ENCODE assay signal across 14 cellular contexts in genomic region chr3:64152676-64153466, GRCh38.
"Had no signal": no experiment of that assay in that cellular context is flagged by ENCODE, and none has a peak within 500 bp of the region (broad histone marks: within the 10 kb centered on the region; RNA-seq: fewer than 3 reads in every experiment).

No MANE protein-coding gene starts in this region.

- H3K9me3 Mint-ChIP-seq: activated T-cell treated with anti-CD3 and anti-CD28 coated beads, Interleukin-2, amount 50 U/mL, for 4 hours had no signal

- H3K4me3 Mint-ChIP-seq: activated CD8-positive, alpha-beta memory T cell treated with anti-CD3 and anti-CD28 coated beads, Interleukin-2, amount 10 ng/mL, durations not matched to agents 7 days and 5 days; activated naive CD8-positive, alpha-beta T cell treated with anti-CD3 and anti-CD28 coated beads, Interleukin-2, amount 10 ng/mL, durations not matched to agents 7 days and 5 days; activated T-cell treated with anti-CD3 and anti-CD28 coated beads, Interleukin-2, amount 50 U/mL, for 4 hours; neural progenitor cell had no signal

- H3K4me1 Mint-ChIP-seq: activated CD8-positive, alpha-beta memory T cell treated with anti-CD3 and anti-CD28 coated beads, Interleukin-2, amount 10 ng/mL, durations not matched to agents 7 days and 5 days; activated naive CD8-positive, alpha-beta T cell treated with anti-CD3 and anti-CD28 coated beads, Interleukin-2, amount 10 ng/mL, durations not matched to agents 7 days and 5 days had no signal

- H3K79me2 ChIP-seq: parathyroid adenoma had no signal

- DNase-seq: activated CD4-positive, CD25-positive, alpha-beta regulatory T cell; activated CD8-positive, alpha-beta memory T cell treated with anti-CD3 and anti-CD28 coated beads, Interleukin-2, amount 10 ng/mL, durations not matched to agents 7 days and 5 days; activated gamma-delta T cell; activated naive CD8-positive, alpha-beta T cell treated with anti-CD3 and anti-CD28 coated beads, Interleukin-2, amount 10 ng/mL, durations not matched to agents 7 days and 5 days; activated T-cell treated with anti-CD3 and anti-CD28 coated beads, Interleukin-2, amount 50 U/mL, for 4 hours; aorta; left ventricle myocardium superior; mesendoderm; retina; T-helper 2 cell had no signal

- H3K36me3 ChIP-seq: neural progenitor cell had no signal

- H3K4me2 ChIP-seq: neural progenitor cell had no signal

- H3K27me3 Mint-ChIP-seq: activated CD8-positive, alpha-beta memory T cell treated with anti-CD3 and anti-CD28 coated beads, Interleukin-2, amount 10 ng/mL, durations not matched to agents 7 days and 5 days; activated naive CD8-positive, alpha-beta T cell treated with anti-CD3 and anti-CD28 coated beads, Interleukin-2, amount 10 ng/mL, durations not matched to agents 7 days and 5 days had no signal

- H3K27me3 ChIP-seq: neural progenitor cell, tibial nerve had no signal

- H2AFZ ChIP-seq: neural progenitor cell, parathyroid adenoma had no signal

- H3K4me3 ChIP-seq: neural progenitor cell, skin epidermis, tibial nerve had no signal

- H3K27ac ChIP-seq: neural progenitor cell, parathyroid adenoma had no signal

- H3K9ac ChIP-seq: neural progenitor cell, parathyroid adenoma had no signal

- H3K36me3 Mint-ChIP-seq: activated CD8-positive, alpha-beta memory T cell treated with anti-CD3 and anti-CD28 coated beads, Interleukin-2, amount 10 ng/mL, durations not matched to agents 7 days and 5 days; activated naive CD8-positive, alpha-beta T cell treated with anti-CD3 and anti-CD28 coated beads, Interleukin-2, amount 10 ng/mL, durations not matched to agents 7 days and 5 days had no signal

- H3K4me1 ChIP-seq: parathyroid adenoma had no signal

- H3K27ac Mint-ChIP-seq: activated CD8-positive, alpha-beta memory T cell treated with anti-CD3 and anti-CD28 coated beads, Interleukin-2, amount 10 ng/mL, durations not matched to agents 7 days and 5 days; activated naive CD8-positive, alpha-beta T cell treated with anti-CD3 and anti-CD28 coated beads, Interleukin-2, amount 10 ng/mL, durations not matched to agents 7 days and 5 days; neural progenitor cell had no signal
